ENCODE assay signal across 8 cellular contexts in the genomic region with DNA sequence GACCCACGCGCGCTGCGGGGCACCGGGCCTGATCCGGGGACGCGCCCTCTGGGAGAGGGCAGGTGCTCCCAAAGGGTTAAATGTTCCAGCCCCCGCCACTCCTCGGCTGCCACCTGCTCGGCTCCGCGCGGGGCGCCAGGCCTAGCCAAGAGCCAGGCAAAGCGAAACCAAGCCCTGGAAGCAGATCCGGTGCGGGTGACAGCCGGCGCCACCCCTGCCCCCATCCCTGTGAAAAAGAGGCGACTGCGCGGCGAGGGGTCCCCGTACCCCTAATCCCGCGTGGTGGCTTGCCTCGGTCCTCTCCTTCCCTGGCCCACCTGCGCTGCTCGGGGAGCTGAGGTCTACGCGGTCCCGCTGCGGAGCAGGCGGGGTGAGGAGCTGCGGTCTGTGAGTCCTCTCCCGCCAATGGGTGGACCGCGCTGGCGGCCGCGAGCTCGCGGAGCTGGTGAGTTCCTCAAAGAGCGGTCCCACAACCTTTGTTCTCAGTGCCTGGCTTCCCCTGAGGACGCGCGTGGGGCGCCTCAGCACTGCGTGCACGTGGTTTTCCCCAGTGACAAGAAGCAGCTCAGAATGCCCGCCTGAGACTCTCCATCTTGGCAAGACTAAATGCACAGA. TPM values are rescaled to one million over a fixed set of nuclear protein-coding genes. Genes with fewer than 3 reads are reported as not detected.
A peak's percentile ranks its signal among the peaks of the same experiment; 100 is the strongest.
DNase-seq lines count a peak whose midpoint lies in the region; ATAC-seq and TF ChIP-seq lines count a peak whose summit lies in the region.

TSS of gene ME3 (minus strand) at position 610 of the 615 bp plus-strand sequence.

- H3K27ac Mint-ChIP-seq in activated CD8-positive, alpha-beta memory T cell treated with anti-CD3 and anti-CD28 coated beads, Interleukin-2, amount 10 ng/mL, durations not matched to agents 7 days and 5 days = no peak within 1 kb of the TSS
- H3K27ac Mint-ChIP-seq in memory B cell = no peak within 1 kb of the TSS

- H3K4me3 ChIP-seq in AG10803 (ENCODE audit: low read length) (peak within 1 kb of the TSS; percentile 75), endocrine pancreas (ENCODE audit: control insufficient read depth, insufficient read depth, low read length) (peak within 1 kb of the TSS; percentile 94)

- peak; percentile 41 for DNase-seq in AG10803 (ENCODE audit: low read depth)
- DNase-seq in NCI-H2227 treated with DMSO at 0.1 percent for 48 hours (lab: John Stamatoyannopoulos, UW) = peak; percentile 38
- DNase-seq in activated CD8-positive, alpha-beta memory T cell treated with anti-CD3 and anti-CD28 coated beads, Interleukin-2, amount 10 ng/mL, durations not matched to agents 7 days and 5 days = peak; percentile 55
- peak; percentile 4 to 11 for DNase-seq in memory B cell (ENCODE audit: low spot score in 2 of 2)
- peak in 2 of 3 experiments; percentile 38 to 57 for DNase-seq in stimulated activated CD4-positive, alpha-beta T cell treated with anti-CD3 and anti-CD28 coated beads, TNF-alpha, amount 100 ng/mL, for 24 hours (ENCODE audit: low read depth in 3 of 3)

- no peaks in the 10 kb centered on the region for H3K4me1 ChIP-seq in endocrine pancreas (ENCODE audit: control insufficient read depth, insufficient read depth, low read length)

- CTCF ChIA-PET in activated CD8-positive, alpha-beta memory T cell treated with anti-CD3 and anti-CD28 coated beads, Interleukin-2, amount 10 ng/mL, durations not matched to agents 7 days and 5 days (lab: Charles Lee) = no interaction called here

- H3K9me3 Mint-ChIP-seq in activated CD8-positive, alpha-beta memory T cell treated with anti-CD3 and anti-CD28 coated beads, Interleukin-2, amount 10 ng/mL, durations not matched to agents 7 days and 5 days (ENCODE audit: low read depth) = no peaks in the 10 kb centered on the region
- H3K9me3 Mint-ChIP-seq in memory B cell = no peaks in the 10 kb centered on the region

- peak within 1 kb of the TSS; percentile 93 for H3K9ac ChIP-seq in endocrine pancreas (ENCODE audit: control insufficient read depth, insufficient read depth, low read length)

- peak within 1 kb of the TSS; percentile 64 for H3K4me3 Mint-ChIP-seq in activated CD8-positive, alpha-beta memory T cell treated with anti-CD3 and anti-CD28 coated beads, Interleukin-2, amount 10 ng/mL, durations not matched to agents 7 days and 5 days
- H3K4me3 Mint-ChIP-seq in memory B cell = peak within 1 kb of the TSS; percentile 57

- no peaks in the 10 kb centered on the region for H3K36me3 Mint-ChIP-seq in activated CD8-positive, alpha-beta memory T cell treated with anti-CD3 and anti-CD28 coated beads, Interleukin-2, amount 10 ng/mL, durations not matched to agents 7 days and 5 days
- no peaks in the 10 kb centered on the region for H3K36me3 Mint-ChIP-seq in memory B cell

- TF ChIP-seq CTCF in AG10803 (conservative IDR thresholded peaks at IDR 0.05; ENCODE audit: low read length) = no peak

- no peaks in the 10 kb centered on the region for H3K27me3 ChIP-seq in endocrine pancreas (ENCODE audit: control insufficient read depth, insufficient read depth, low read length)

- peak; percentile 37 for ATAC-seq in GM19351 (IDR thresholded peaks at IDR 0.05; ENCODE audit: unreplicated experiment)
- ATAC-seq in activated CD8-positive, alpha-beta memory T cell treated with anti-CD3 and anti-CD28 coated beads, Interleukin-2, amount 10 ng/mL, durations not matched to agents 7 days and 5 days = peak; percentile 85
- peak; percentile 39 for ATAC-seq in memory B cell (ENCODE audit: low read depth)
- no peak for ATAC-seq in HG02798 (IDR thresholded peaks at IDR 0.05; ENCODE audit: poor library complexity, unreplicated experiment)

- peaks cover 6% of the 10 kb centered on the region for H3K4me1 Mint-ChIP-seq in activated CD8-positive, alpha-beta memory T cell treated with anti-CD3 and anti-CD28 coated beads, Interleukin-2, amount 10 ng/mL, durations not matched to agents 7 days and 5 days
- H3K4me1 Mint-ChIP-seq in memory B cell = peaks cover 3% of the 10 kb centered on the region

- peaks cover 75% of the 10 kb centered on the region for H3K27me3 Mint-ChIP-seq in activated CD8-positive, alpha-beta memory T cell treated with anti-CD3 and anti-CD28 coated beads, Interleukin-2, amount 10 ng/mL, durations not matched to agents 7 days and 5 days
- peaks cover 32% of the 10 kb centered on the region for H3K27me3 Mint-ChIP-seq in memory B cell

- no peaks in the 10 kb centered on the region for H3K36me3 ChIP-seq in endocrine pancreas (ENCODE audit: control insufficient read depth, insufficient read depth, low read length)

- H3K9me3 ChIP-seq in endocrine pancreas (ENCODE audit: control insufficient read depth, low read length) = no peaks in the 10 kb centered on the region

RNA-seq across cellular contexts. Expression of gene ME3, which starts in this region (rescaled TPM):
- total RNA-seq in activated CD8-positive, alpha-beta memory T cell treated with anti-CD3 and anti-CD28 coated beads, Interleukin-2, amount 10 ng/mL, durations not matched to agents 7 days and 5 days = 1 to 10 TPM in 1 of 2 experiments, under 1 TPM in 1; 0.79 to 1.3 TPM
